In genomic region chr1:22836846-22837245, GRCh38 we compare ENCODE assay signal across 27 cellular contexts.
"Had no signal": no experiment of that assay in that cellular context is flagged by ENCODE, and none has a peak within 500 bp of the region (broad histone marks: within the 10 kb centered on the region; RNA-seq: fewer than 3 reads in every experiment).

No MANE protein-coding gene starts in this region.

- H3K4me3 Mint-ChIP-seq: immature natural killer cell; memory B cell; naive thymus-derived CD4-positive, alpha-beta T cell; stimulated activated effector memory CD8-positive, alpha-beta T cell treated with anti-CD3 and anti-CD28 coated beads, Interleukin-12 subunit alpha, Interleukin-12 subunit beta, amount 100 ng/mL, for 72 hours had no signal

- ATAC-seq: left colon; naive thymus-derived CD4-positive, alpha-beta T cell; stimulated activated effector memory CD8-positive, alpha-beta T cell treated with anti-CD3 and anti-CD28 coated beads, Interleukin-12 subunit alpha, Interleukin-12 subunit beta, amount 100 ng/mL, for 72 hours; stimulated activated naive CD8-positive, alpha-beta T cell treated with anti-CD3 and anti-CD28 coated beads, Interleukin-15, Interleukin-2, amounts not matched to agents 100 U/mL and 50 U/mL, for 24 hours had no signal

- H3K4me3 ChIP-seq: lung, prostate gland, right atrium auricular region, smooth muscle cell, testis, tibial nerve, upper lobe of left lung had no signal

- H3K27me3 ChIP-seq: dorsolateral prefrontal cortex, neutrophil, right atrium auricular region, testis, tibial nerve, upper lobe of left lung had no signal

- FAIRE-seq: colon, frontal cortex, urothelium cell line had no signal

- H3K4me1 Mint-ChIP-seq: immature natural killer cell; memory B cell; naive thymus-derived CD4-positive, alpha-beta T cell; stimulated activated effector memory CD8-positive, alpha-beta T cell treated with anti-CD3 and anti-CD28 coated beads, Interleukin-12 subunit alpha, Interleukin-12 subunit beta, amount 100 ng/mL, for 72 hours had no signal

- H3K9me3 Mint-ChIP-seq: immature natural killer cell; memory B cell; naive thymus-derived CD4-positive, alpha-beta T cell; stimulated activated effector memory CD8-positive, alpha-beta T cell treated with anti-CD3 and anti-CD28 coated beads, Interleukin-12 subunit alpha, Interleukin-12 subunit beta, amount 100 ng/mL, for 72 hours had no signal

- H3K36me3 ChIP-seq: neutrophil, prostate gland, right atrium auricular region, tibial nerve, upper lobe of left lung had no signal

- DNase-seq: dorsolateral prefrontal cortex; effector CD4-positive, alpha-beta T cell; hypothalamus; immature natural killer cell; islet precursor cell; kidney glomerular epithelial cell; left colon; midbrain; naive thymus-derived CD4-positive, alpha-beta T cell; stimulated activated CD4-positive, alpha-beta T cell treated with anti-CD3 and anti-CD28 coated beads, Interleukin-2, amount 100 ng/mL, for 24 hours; stimulated activated CD4-positive, alpha-beta T cell treated with anti-CD3 and anti-CD28 coated beads, Interleukin-4, amount 100 ng/mL, for 24 hours; stimulated activated naive CD8-positive, alpha-beta T cell treated with anti-CD3 and anti-CD28 coated beads, Interleukin-15, Interleukin-2, amounts not matched to agents 100 U/mL and 50 U/mL, for 24 hours; substantia nigra; testis; upper lobe of left lung had no signal

- H3K79me2 ChIP-seq: parathyroid adenoma had no signal

- H3K27ac Mint-ChIP-seq: immature natural killer cell; memory B cell; naive thymus-derived CD4-positive, alpha-beta T cell; stimulated activated effector memory CD8-positive, alpha-beta T cell treated with anti-CD3 and anti-CD28 coated beads, Interleukin-12 subunit alpha, Interleukin-12 subunit beta, amount 100 ng/mL, for 72 hours had no signal

- H3K9me3 ChIP-seq: neutrophil, prostate gland, right atrium auricular region, testis, tibial nerve, upper lobe of left lung had no signal

- H2AFZ ChIP-seq: parathyroid adenoma had no signal

- H3K27ac ChIP-seq: dorsolateral prefrontal cortex, neutrophil, parathyroid adenoma, prostate gland, right atrium auricular region, testis, tibial nerve, upper lobe of left lung had no signal

- H3K4me1 ChIP-seq: parathyroid adenoma, prostate gland, right atrium auricular region, testis, tibial nerve, upper lobe of left lung had no signal

- H3K36me3 Mint-ChIP-seq: immature natural killer cell; memory B cell; naive thymus-derived CD4-positive, alpha-beta T cell; stimulated activated effector memory CD8-positive, alpha-beta T cell treated with anti-CD3 and anti-CD28 coated beads, Interleukin-12 subunit alpha, Interleukin-12 subunit beta, amount 100 ng/mL, for 72 hours had no signal
